36 cellular contexts compared by ENCODE assay signal in genomic region chr9:111375817-111376564, GRCh38. TPM values are rescaled to one million over a fixed set of nuclear protein-coding genes. Genes with fewer than 3 reads are reported as not detected.
DNase-seq lines count a peak whose midpoint lies in the region; ATAC-seq and TF ChIP-seq lines count a peak whose summit lies in the region.
"Had no signal": no experiment of that assay in that cellular context is flagged by ENCODE, and none has a peak within 500 bp of the region (broad histone marks: within the 10 kb centered on the region; RNA-seq: fewer than 3 reads in every experiment).

No MANE protein-coding gene starts in this region.

- no peaks in the 10 kb centered on the region for H3K36me3 ChIP-seq in breast epithelium

- TF ChIP-seq POLR2A in breast epithelium (IDR thresholded peaks at IDR 0.05), result no peak

- H3K4me3 ChIP-seq in breast epithelium, result no peak overlapping the region
- H3K4me3 ChIP-seq in cardiac fibroblast (replicated peaks in 1 of 2; ENCODE audit: low read depth in 2 of 2, low read length in 2 of 2), result no peak overlapping the region
- no peak overlapping the region for H3K4me3 ChIP-seq in fibroblast of villous mesenchyme (ENCODE audit: low read depth, low read length)
- H3K4me3 ChIP-seq: esophagus muscularis mucosa, spleen, suprapubic skin had no signal

- no peaks in the 10 kb centered on the region for H3K27me3 Mint-ChIP-seq in MCF 10A (ENCODE audit: insufficient read depth, unreplicated experiment)
- H3K27me3 Mint-ChIP-seq: activated CD8-positive, alpha-beta memory T cell treated with anti-CD3 and anti-CD28 coated beads, Interleukin-2, amount 10 ng/mL, durations not matched to agents 7 days and 5 days; CD4-positive, alpha-beta memory T cell; naive thymus-derived CD8-positive, alpha-beta T cell; stimulated activated naive B cell treated with anti-CD40 and anti-IgM and Interleukin-4, amounts not matched to agents 10 μg/mL and 1 μg/mL and 100 μg/mL, for 72 hours had no signal

- no peak for ATAC-seq in stimulated activated effector memory CD8-positive, alpha-beta T cell treated with anti-CD3 and anti-CD28 coated beads, Interleukin-12 subunit alpha, Interleukin-12 subunit beta, amount 100 ng/mL, for 72 hours
- ATAC-seq in GM21528 (IDR thresholded peaks at IDR 0.05; ENCODE audit: low FRiP score, unreplicated experiment) (no peak), GM21717 (IDR thresholded peaks at IDR 0.05; ENCODE audit: unreplicated experiment) (no peak)
- ATAC-seq: activated CD8-positive, alpha-beta memory T cell treated with anti-CD3 and anti-CD28 coated beads, Interleukin-2, amount 10 ng/mL, durations not matched to agents 7 days and 5 days; activated naive CD4-positive, alpha-beta T cell treated with anti-CD3 and anti-CD28 coated beads, Interleukin-2, amount 50 U/mL, for 72 hours; HepG2; left lobe of liver; naive thymus-derived CD8-positive, alpha-beta T cell; Right ventricle myocardium inferior; stimulated activated naive B cell treated with anti-CD40 and anti-IgM and Interleukin-4, amounts not matched to agents 10 μg/mL and 1 μg/mL and 100 μg/mL, for 72 hours had no signal

- TF ChIP-seq CTCF in MCF 10A (IDR thresholded peaks at IDR 0.05; ENCODE audit: unreplicated experiment) (no peak), breast epithelium (IDR thresholded peaks at IDR 0.05) (no peak), cardiac fibroblast (IDR thresholded peaks at IDR 0.05; ENCODE audit: low read depth, low read length) (no peak), fibroblast of villous mesenchyme (IDR thresholded peaks at IDR 0.05; ENCODE audit: insufficient read depth, low read depth, low read length) (no peak)

- POLR2A ChIA-PET in MCF 10A (lab: Yijun Ruan, JAX), result interaction anchor here (0.7 to 0.8 kb wide), 2 partner anchors 13 to 124 kb away, joined by 3 read pairs; no protein-coding TSS in a partner anchor

- H3K36me3 Mint-ChIP-seq in MCF 10A (ENCODE audit: insufficient read depth, unreplicated experiment), result peaks cover 54% of the 10 kb centered on the region
- peaks cover 83% of the 10 kb centered on the region for H3K36me3 Mint-ChIP-seq in stimulated activated effector memory CD8-positive, alpha-beta T cell treated with anti-CD3 and anti-CD28 coated beads, Interleukin-12 subunit alpha, Interleukin-12 subunit beta, amount 100 ng/mL, for 72 hours

- H3K9me3 Mint-ChIP-seq in MCF 10A (ENCODE audit: unreplicated experiment), result no peaks in the 10 kb centered on the region
- no peaks in the 10 kb centered on the region for H3K9me3 Mint-ChIP-seq in stimulated activated effector memory CD8-positive, alpha-beta T cell treated with anti-CD3 and anti-CD28 coated beads, Interleukin-12 subunit alpha, Interleukin-12 subunit beta, amount 100 ng/mL, for 72 hours
- H3K9me3 Mint-ChIP-seq: activated naive CD4-positive, alpha-beta T cell treated with anti-CD3 and anti-CD28 coated beads, Interleukin-2, amount 50 U/mL, for 72 hours; CD4-positive, alpha-beta memory T cell; mesothelial cell of epicardium; naive thymus-derived CD8-positive, alpha-beta T cell; stimulated activated naive B cell treated with anti-CD40 and anti-IgM and Interleukin-4, amounts not matched to agents 10 μg/mL and 1 μg/mL and 100 μg/mL, for 72 hours had no signal

- H3K9me3 ChIP-seq in breast epithelium, result no peaks in the 10 kb centered on the region
- H3K9me3 ChIP-seq: esophagus muscularis mucosa, spleen, suprapubic skin had no signal

- no peaks in the 10 kb centered on the region for H3K4me1 ChIP-seq in breast epithelium
- H3K4me1 ChIP-seq: esophagus muscularis mucosa, spleen, suprapubic skin had no signal

- H3K4me1 Mint-ChIP-seq in MCF 10A (ENCODE audit: insufficient read depth, unreplicated experiment), result peaks cover 19% of the 10 kb centered on the region
- H3K4me1 Mint-ChIP-seq in stimulated activated effector memory CD8-positive, alpha-beta T cell treated with anti-CD3 and anti-CD28 coated beads, Interleukin-12 subunit alpha, Interleukin-12 subunit beta, amount 100 ng/mL, for 72 hours, result no peaks in the 10 kb centered on the region
- H3K4me1 Mint-ChIP-seq: activated CD8-positive, alpha-beta memory T cell treated with anti-CD3 and anti-CD28 coated beads, Interleukin-2, amount 10 ng/mL, durations not matched to agents 7 days and 5 days; CD4-positive, alpha-beta memory T cell; mesothelial cell of epicardium; naive thymus-derived CD8-positive, alpha-beta T cell; stimulated activated naive B cell treated with anti-CD40 and anti-IgM and Interleukin-4, amounts not matched to agents 10 μg/mL and 1 μg/mL and 100 μg/mL, for 72 hours had no signal

- no TSS peak for BruUV-seq in MCF 10A (replicated peaks; lab: Mats Ljungman, UMichigan)

- CTCF ChIA-PET in MCF 10A (lab: Yijun Ruan, JAX), result interaction anchor here (0.6 to 1.5 kb wide), 4 partner anchors 19 to 752 kb away, joined by 3 to 6 read pairs (median 4); no protein-coding TSS in a partner anchor

- no peak overlapping the region for H3K27ac ChIP-seq in breast epithelium
- H3K27ac ChIP-seq: esophagus muscularis mucosa, HL-60, spleen, suprapubic skin had no signal

- no peaks in the 10 kb centered on the region for H3K27me3 ChIP-seq in breast epithelium
- H3K27me3 ChIP-seq: esophagus muscularis mucosa, spleen, suprapubic skin had no signal

- DNase-seq in MCF 10A (ENCODE audit: unreplicated experiment) (peak; percentile 47), breast epithelium (ENCODE audit: low spot score in 2 of 2) (no peak), cardiac fibroblast (ENCODE audit: low read depth in 2 of 2) (peak; percentile 11 to 63), fibroblast of villous mesenchyme (ENCODE audit: low read depth) (peak; percentile 13), activated gamma-delta T cell treated with Interleukin-2 at 50 U/mL for 16 hours (no peak)
- DNase-seq in stimulated activated effector memory CD8-positive, alpha-beta T cell treated with anti-CD3 and anti-CD28 coated beads, Interleukin-12 subunit alpha, Interleukin-12 subunit beta, amount 100 ng/mL, for 72 hours (ENCODE audit: low spot score in 2 of 2), result no peak
- DNase-seq: 8988T; activated CD4-positive, alpha-beta T cell treated with anti-CD3 and anti-CD28 coated beads, Interleukin-2, amount 50 U/mL, for 1 hour; activated CD8-positive, alpha-beta memory T cell treated with anti-CD3 and anti-CD28 coated beads, Interleukin-2, amount 10 ng/mL, durations not matched to agents 7 days and 5 days; AML-193; CD4-positive, alpha-beta memory T cell; DMS153; effector CD8-positive, alpha-beta T cell; GF-D8; H7; head of caudate nucleus; naive thymus-derived CD8-positive, alpha-beta T cell; NCI-H1092; NCI-H187 treated with DMSO at 0.1 percent for 48 hours; NCI-H526; spleen; stimulated activated CD4-positive, alpha-beta T cell treated with anti-CD3 and anti-CD28 coated beads, Interleukin-4, amount 100 ng/mL, for 1 hour; stimulated activated naive B cell treated with anti-CD40 and anti-IgM and Interleukin-4, amounts not matched to agents 10 μg/mL and 1 μg/mL and 100 μg/mL, for 72 hours; T-helper 9 cell had no signal

- intact Hi-C loops in MCF 10A (cut with micrococcal nuclease), result no loop called here
- intact Hi-C loops in breast epithelium (cut with DNase I; ENCODE audit: low total_unique reads), result no loop called here

- H3K4me3 Mint-ChIP-seq in MCF 10A (ENCODE audit: unreplicated experiment), result no peak overlapping the region
- no peak overlapping the region for H3K4me3 Mint-ChIP-seq in stimulated activated effector memory CD8-positive, alpha-beta T cell treated with anti-CD3 and anti-CD28 coated beads, Interleukin-12 subunit alpha, Interleukin-12 subunit beta, amount 100 ng/mL, for 72 hours
- H3K4me3 Mint-ChIP-seq: activated CD8-positive, alpha-beta memory T cell treated with anti-CD3 and anti-CD28 coated beads, Interleukin-2, amount 10 ng/mL, durations not matched to agents 7 days and 5 days; CD4-positive, alpha-beta memory T cell; mesothelial cell of epicardium; naive thymus-derived CD8-positive, alpha-beta T cell; stimulated activated naive B cell treated with anti-CD40 and anti-IgM and Interleukin-4, amounts not matched to agents 10 μg/mL and 1 μg/mL and 100 μg/mL, for 72 hours had no signal

- peak overlapping the region; percentile 64 for H3K27ac Mint-ChIP-seq in MCF 10A (ENCODE audit: low read depth, unreplicated experiment)
- peak overlapping the region; percentile 13 for H3K27ac Mint-ChIP-seq in stimulated activated effector memory CD8-positive, alpha-beta T cell treated with anti-CD3 and anti-CD28 coated beads, Interleukin-12 subunit alpha, Interleukin-12 subunit beta, amount 100 ng/mL, for 72 hours
- H3K27ac Mint-ChIP-seq: activated CD8-positive, alpha-beta memory T cell treated with anti-CD3 and anti-CD28 coated beads, Interleukin-2, amount 10 ng/mL, durations not matched to agents 7 days and 5 days; activated naive CD4-positive, alpha-beta T cell treated with anti-CD3 and anti-CD28 coated beads, Interleukin-2, amount 50 U/mL, for 72 hours; mesothelial cell of epicardium; stimulated activated naive B cell treated with anti-CD40 and anti-IgM and Interleukin-4, amounts not matched to agents 10 μg/mL and 1 μg/mL and 100 μg/mL, for 72 hours had no signal

RNA-seq across cellular contexts. Expression of gene OR2K2, which starts 46.0 kb away (rescaled TPM):
- not detected in 2 replicates for total RNA-seq in MCF 10A (2022)
- under 1 TPM in 1 of 3 donors, not detected in 2; 0.48 TPM for total RNA-seq in breast epithelium
- total RNA-seq in fibroblast of villous mesenchyme, result not detected in 2 replicates
- total RNA-seq: activated CD8-positive, alpha-beta memory T cell treated with anti-CD3 and anti-CD28 coated beads, Interleukin-2, amount 10 ng/mL, durations not matched to agents 7 days and 5 days; activated naive CD4-positive, alpha-beta T cell treated with anti-CD3 and anti-CD28 coated beads, Interleukin-2, amount 50 U/mL, for 72 hours; CD4-positive, alpha-beta memory T cell; esophagus muscularis mucosa; H7; HepG2; left lobe of liver; mesothelial cell of epicardium; naive thymus-derived CD8-positive, alpha-beta T cell; omental fat pad; Right ventricle myocardium inferior; spleen; suprapubic skin; urinary bladder had no signal

Comparison
In these comparisons a context has a peak if more than half of its experiments do, and no peak if none do; other contexts are left out.
1. DNase-seq: peak in MCF 10A (single experiment), cardiac fibroblast (2 of 2) and fibroblast of villous mesenchyme (single experiment); none in breast epithelium (0 of 2), stimulated activated effector memory CD8-positive, alpha-beta T cell treated with anti-CD3 and anti-CD28 coated beads, Interleukin-12 subunit alpha, Interleukin-12 subunit beta, amount 100 ng/mL, for 72 hours (0 of 2) and activated gamma-delta T cell treated with Interleukin-2 at 50 U/mL for 16 hours (single experiment).